In the genomic region with DNA sequence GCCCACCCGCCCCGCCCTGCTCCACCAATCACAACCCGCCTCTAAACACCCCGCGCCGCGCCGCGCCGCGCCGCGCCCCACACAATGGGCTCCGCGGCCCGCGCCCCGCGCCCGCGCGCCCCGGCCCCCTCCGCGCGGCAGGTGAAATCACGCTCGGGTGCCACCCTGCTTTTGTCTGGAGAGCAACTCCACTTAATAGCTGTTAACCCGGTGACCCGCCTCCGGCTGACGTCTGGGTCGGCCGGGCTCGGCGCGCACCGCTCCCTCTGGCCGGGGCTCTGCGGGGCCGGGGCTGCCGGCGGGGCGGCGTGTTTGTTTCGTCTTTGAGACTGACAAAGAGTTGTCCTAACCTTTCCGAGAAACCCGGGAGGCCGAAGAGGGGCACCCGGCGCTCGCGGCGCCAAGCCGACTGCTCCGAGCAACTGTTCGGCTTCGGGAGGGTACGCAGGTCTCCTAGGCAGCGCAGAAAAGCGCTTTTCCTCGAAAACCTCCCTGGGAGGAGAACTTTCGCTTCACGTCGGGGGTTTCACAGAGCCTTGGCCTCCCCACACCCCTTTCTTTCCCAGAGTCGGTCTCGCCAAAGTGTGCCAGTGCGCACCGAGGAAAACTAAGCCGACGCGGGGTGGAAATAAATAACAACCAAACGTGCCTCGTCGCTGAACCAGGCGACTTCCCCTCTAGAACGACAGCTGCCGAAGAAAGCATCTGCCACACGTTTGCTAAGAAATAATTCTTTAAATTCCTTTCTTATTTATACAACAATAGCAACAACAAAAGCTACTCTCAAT, we compare ENCODE assay signal across 8 cellular contexts.
DNase-seq lines count a peak whose midpoint lies in the region; ATAC-seq and TF ChIP-seq lines count a peak whose summit lies in the region.

No MANE protein-coding gene starts in this region.

- H3K4me3 ChIP-seq in MM.1S (ENCODE audit: low read length) = peak overlapping the region; percentile 77
- H3K4me3 ChIP-seq in right lobe of liver = peak overlapping the region; percentile 56 to 62 (median 57)

- WGBS in right lobe of liver (ENCODE audit: insufficient coverage, low coverage, low lambda C conversion rate, missing lambda C conversion rate) = 0% methylated on average over 31 of the region's 79 CpGs

- peak overlapping the region; percentile 95 for H3K9ac ChIP-seq in MM.1S (ENCODE audit: low read length)

- TF ChIP-seq POLR2A in right lobe of liver (IDR thresholded peaks at IDR 0.05) = no peak

- H3K27me3 ChIP-seq in MM.1S (replicated peaks; ENCODE audit: insufficient read depth, low read length) (no peaks in the 10 kb centered on the region), right lobe of liver (no peaks in the 10 kb centered on the region)

- H3F3A ChIP-seq in MM.1S (ENCODE audit: insufficient read depth, low read length) = peaks cover 26% of the 10 kb centered on the region

- peak overlapping the region; percentile 13 for H2AFZ ChIP-seq in MM.1S (ENCODE audit: low read length)

- H3K36me3 ChIP-seq in MM.1S (replicated peaks; ENCODE audit: insufficient read depth, low read length) (no peaks in the 10 kb centered on the region), right lobe of liver (no peaks in the 10 kb centered on the region)

- peaks cover 24% of the 10 kb centered on the region for H3K36me3 Mint-ChIP-seq in activated CD4-positive, alpha-beta T cell treated with anti-CD3 and anti-CD28 coated beads for 36 hours (ENCODE audit: low read depth)

- H3K27ac ChIP-seq in MM.1S (ENCODE audit: low read length) = peak overlapping the region; percentile 90
- H3K27ac ChIP-seq in right lobe of liver = peak overlapping the region; percentile 89 to 95 (median 94)

- peaks cover 17% of the 10 kb centered on the region for H3K4me1 ChIP-seq in MM.1S (ENCODE audit: low read length)
- peaks cover 0 to 57% (median 7%) of the 10 kb centered on the region in 4 donors for H3K4me1 ChIP-seq in right lobe of liver

- peak; percentile 39 for ATAC-seq in GM19035 (IDR thresholded peaks at IDR 0.05; ENCODE audit: unreplicated experiment)
- peak; percentile 3 for ATAC-seq in activated CD4-positive, alpha-beta T cell treated with anti-CD3 and anti-CD28 coated beads for 36 hours
- peak; percentile 29 to 73 (median 65) for ATAC-seq in right lobe of liver
- ATAC-seq in GM18517 (IDR thresholded peaks at IDR 0.05; ENCODE audit: unreplicated experiment) = no peak

- H3K9me2 ChIP-seq in MM.1S (replicated peaks; ENCODE audit: insufficient read depth, low read length) = no peaks in the 10 kb centered on the region

- H3K9me3 ChIP-seq in MM.1S (replicated peaks; ENCODE audit: insufficient read depth, low read length) (no peaks in the 10 kb centered on the region), right lobe of liver (no peaks in the 10 kb centered on the region)

- no peaks in the 10 kb centered on the region for H3K9me3 Mint-ChIP-seq in activated CD4-positive, alpha-beta T cell treated with anti-CD3 and anti-CD28 coated beads for 36 hours (ENCODE audit: low read depth)

- H3K4me1 Mint-ChIP-seq in activated CD4-positive, alpha-beta T cell treated with anti-CD3 and anti-CD28 coated beads for 36 hours = peaks cover 63% of the 10 kb centered on the region

- CTCF ChIA-PET in activated CD4-positive, alpha-beta T cell treated with anti-CD3 and anti-CD28 coated beads for 36 hours (lab: Charles Lee) = interaction anchor here (0.7 kb wide), 3 partner anchors 12 to 590 kb away, joined by 3 read pairs; no protein-coding TSS in a partner anchor

- H3K4me2 ChIP-seq in MM.1S (ENCODE audit: low read depth, low read length) = peak overlapping the region; percentile 57

- H3K27me3 Mint-ChIP-seq in activated CD4-positive, alpha-beta T cell treated with anti-CD3 and anti-CD28 coated beads for 36 hours = no peaks in the 10 kb centered on the region

- DNase-seq in 8988T (peak; percentile 66), MM.1S (peak; percentile 64), cortex of kidney (lab: John Stamatoyannopoulos, UW) (peak; percentile 17), right lobe of liver (peak; percentile 73 to 81 (median 75))
- peak; percentile 70 for DNase-seq in activated CD4-positive, alpha-beta T cell treated with anti-CD3 and anti-CD28 coated beads for 36 hours
- DNase-seq in stimulated activated CD4-positive, alpha-beta T cell treated with anti-CD3 and anti-CD28 coated beads, TNF-alpha, amount 100 ng/mL, for 24 hours (ENCODE audit: low read depth in 3 of 3) = peak in 2 of 3 experiments; percentile 40 to 46

- intact Hi-C loops in activated CD4-positive, alpha-beta T cell treated with anti-CD3 and anti-CD28 coated beads for 36 hours (cut with DNase I, micrococcal nuclease) = loop anchor here (1.0 to 10.0 kb wide), 12 partner anchors 208 to 1980 kb away; partner anchors contain the start of genes ARL6IP5 (in 1 of the 2) and UBA3 (in 1 of the 2)
- intact Hi-C loops in right lobe of liver (cut with DNase I) = loop anchor here in 1 of 2 donors (10.0 kb wide), 1 partner anchor 60 kb away; no protein-coding TSS in a partner anchor

- no peak for TF ChIP-seq CTCF in MM.1S (IDR thresholded peaks at IDR 0.05; ENCODE audit: low read length)
- TF ChIP-seq CTCF in right lobe of liver (IDR thresholded peaks at IDR 0.05) = no peak

- peak overlapping the region; percentile 96 for H3K27ac Mint-ChIP-seq in activated CD4-positive, alpha-beta T cell treated with anti-CD3 and anti-CD28 coated beads for 36 hours

- no peak overlapping the region for H3K4me3 Mint-ChIP-seq in activated CD4-positive, alpha-beta T cell treated with anti-CD3 and anti-CD28 coated beads for 36 hours

- POLR2A ChIA-PET in activated CD4-positive, alpha-beta T cell treated with anti-CD3 and anti-CD28 coated beads for 36 hours (lab: Charles Lee) = interaction anchor here (1.0 to 2.5 kb wide), 3 partner anchors 236 to 396 kb away, joined by 3 to 13 read pairs (median 5); no protein-coding TSS in a partner anchor

- peaks cover 37% of the 10 kb centered on the region for H3K79me2 ChIP-seq in MM.1S (ENCODE audit: low read length)

- no peaks in the 10 kb centered on the region for H4K20me1 ChIP-seq in MM.1S (ENCODE audit: insufficient read depth, low read length)

Comparison
In these comparisons a context has a peak if more than half of its experiments do, and no peak if none do; other contexts are left out.
1. DNase-seq: peak in every context shown above with its lines; median percentile 75 in right lobe of liver; 70 in activated CD4-positive, alpha-beta T cell treated with anti-CD3 and anti-CD28 coated beads for 36 hours; 66 in 8988T; 64 in MM.1S; 43 in stimulated activated CD4-positive, alpha-beta T cell treated with anti-CD3 and anti-CD28 coated beads, TNF-alpha, amount 100 ng/mL, for 24 hours; 17 in cortex of kidney.